16 cellular contexts compared by ENCODE assay signal in genomic region chr5:24530907-24531306, GRCh38.
DNase-seq lines count a peak whose midpoint lies in the region; ATAC-seq and TF ChIP-seq lines count a peak whose summit lies in the region.
"Had no signal": no experiment of that assay in that cellular context is flagged by ENCODE, and none has a peak within 500 bp of the region (broad histone marks: within the 10 kb centered on the region; RNA-seq: fewer than 3 reads in every experiment).

No MANE protein-coding gene starts in this region.

- peak overlapping the region; percentile 36 for H2AFZ ChIP-seq in SU-DHL-6 (ENCODE audit: low read depth, low read length, severe bottlenecking)

- H3K9me2 ChIP-seq in SU-DHL-6 (replicated peaks; ENCODE audit: insufficient read depth, low read length): no peaks in the 10 kb centered on the region

- TF ChIP-seq CTCF in BE2C (IDR thresholded peaks at IDR 0.05; ENCODE audit: low read depth, low read length): peak; percentile 27
- no peak for TF ChIP-seq CTCF in SU-DHL-6 (IDR thresholded peaks at IDR 0.05; ENCODE audit: insufficient read depth, low read length, poor library complexity, severe bottlenecking)
- TF ChIP-seq CTCF in right lobe of liver (IDR thresholded peaks at IDR 0.05): peak in 2 of 4 donors; percentile 14 to 32

- no peaks in the 10 kb centered on the region for H4K20me1 ChIP-seq in SU-DHL-6 (ENCODE audit: low read depth, low read length)
- H4K20me1 ChIP-seq: BLaER1 had no signal

- WGBS in right lobe of liver (ENCODE audit: insufficient coverage, low coverage, low lambda C conversion rate, missing lambda C conversion rate): 87% methylated on average over 1 of the region's 1 CpG

- peaks cover 19% of the 10 kb centered on the region for H3K9me3 Mint-ChIP-seq in activated CD4-positive, alpha-beta memory T cell treated with anti-CD3 and anti-CD28 coated beads for 36 hours
- H3K9me3 Mint-ChIP-seq: CD14-positive monocyte, H9 had no signal

- no peak overlapping the region for H3K4me2 ChIP-seq in SU-DHL-6 (ENCODE audit: low read depth, low read length, poor library complexity, severe bottlenecking)
- H3K4me2 ChIP-seq: A549, BLaER1 had no signal

- H3K27me3 Mint-ChIP-seq in activated CD4-positive, alpha-beta memory T cell treated with anti-CD3 and anti-CD28 coated beads for 36 hours: no peaks in the 10 kb centered on the region
- H3K27me3 Mint-ChIP-seq: CD4-positive, alpha-beta memory T cell had no signal

- POLR2A ChIA-PET in activated CD4-positive, alpha-beta memory T cell treated with anti-CD3 and anti-CD28 coated beads for 36 hours (lab: Charles Lee): no interaction called here

- H3K4me3 Mint-ChIP-seq in activated CD4-positive, alpha-beta memory T cell treated with anti-CD3 and anti-CD28 coated beads for 36 hours: no peak overlapping the region
- H3K4me3 Mint-ChIP-seq: CD14-positive monocyte; CD4-positive, alpha-beta memory T cell; H9 had no signal

- no peak overlapping the region for H3K27ac Mint-ChIP-seq in activated CD4-positive, alpha-beta memory T cell treated with anti-CD3 and anti-CD28 coated beads for 36 hours
- H3K27ac Mint-ChIP-seq: CD14-positive monocyte; CD4-positive, alpha-beta memory T cell; H9 had no signal

- H3K27me3 ChIP-seq in BE2C (no peaks in the 10 kb centered on the region), SU-DHL-6 (ENCODE audit: low read length) (no peaks in the 10 kb centered on the region), right lobe of liver (no peaks in the 10 kb centered on the region)
- H3K27me3 ChIP-seq: BLaER1 had no signal

- no peaks in the 10 kb centered on the region for H3K36me3 Mint-ChIP-seq in activated CD4-positive, alpha-beta memory T cell treated with anti-CD3 and anti-CD28 coated beads for 36 hours
- H3K36me3 Mint-ChIP-seq: CD14-positive monocyte; CD4-positive, alpha-beta memory T cell had no signal

- no peaks in the 10 kb centered on the region for H3K4me1 Mint-ChIP-seq in activated CD4-positive, alpha-beta memory T cell treated with anti-CD3 and anti-CD28 coated beads for 36 hours (ENCODE audit: low read depth)
- H3K4me1 Mint-ChIP-seq: CD14-positive monocyte; CD4-positive, alpha-beta memory T cell; H9 had no signal

- H3K36me3 ChIP-seq in BE2C (no peaks in the 10 kb centered on the region), SU-DHL-6 (ENCODE audit: low read length) (no peaks in the 10 kb centered on the region), right lobe of liver (no peaks in the 10 kb centered on the region)
- H3K36me3 ChIP-seq: BLaER1 had no signal

- H3K9me3 ChIP-seq in BE2C (no peaks in the 10 kb centered on the region), SU-DHL-6 (ENCODE audit: insufficient read depth, low read length) (no peaks in the 10 kb centered on the region), right lobe of liver (no peaks in the 10 kb centered on the region)
- H3K9me3 ChIP-seq: A549, BLaER1 had no signal

- H3K4me3 ChIP-seq in BE2C (ENCODE audit: low read depth, low read length): no peak overlapping the region
- no peak overlapping the region for H3K4me3 ChIP-seq in SU-DHL-6 (ENCODE audit: insufficient read depth, low read length, poor library complexity, severe bottlenecking)
- no peak overlapping the region for H3K4me3 ChIP-seq in right lobe of liver
- H3K4me3 ChIP-seq: A549, BLaER1 had no signal

- CTCF ChIA-PET in activated CD4-positive, alpha-beta memory T cell treated with anti-CD3 and anti-CD28 coated beads for 36 hours (lab: Charles Lee): no interaction called here

- no peak overlapping the region for H3K27ac ChIP-seq in SU-DHL-6 (ENCODE audit: low read depth, low read length)
- no peak overlapping the region for H3K27ac ChIP-seq in right lobe of liver
- H3K27ac ChIP-seq: 22Rv1, A549, BLaER1 had no signal

- DNase-seq in DMS53 (lab: John Stamatoyannopoulos, UW): peak; percentile 29
- DNase-seq in DMS53 treated with DMSO at 0.1 percent for 48 hours (lab: John Stamatoyannopoulos, UW; ENCODE audit: unreplicated experiment): no peak
- no peak for DNase-seq in BE2C
- no peak for DNase-seq in right lobe of liver
- no peak for DNase-seq in stimulated activated CD4-positive, alpha-beta T cell treated with anti-CD3 and anti-CD28 coated beads, Interleukin-12 subunit alpha, Interleukin-12 subunit beta, amount 100 ng/mL, for 4 hours
- no peak for DNase-seq in activated CD4-positive, alpha-beta memory T cell treated with anti-CD3 and anti-CD28 coated beads for 36 hours
- DNase-seq in NCI-H128 (lab: John Stamatoyannopoulos, UW; ENCODE audit: unreplicated experiment): no peak
- DNase-seq: AML-193; Calu3; CD4-positive, alpha-beta memory T cell; H9 had no signal

- intact Hi-C loops in right lobe of liver (cut with DNase I): no loop called here
- intact Hi-C loops in activated CD4-positive, alpha-beta memory T cell treated with anti-CD3 and anti-CD28 coated beads for 36 hours (cut with micrococcal nuclease): no loop called here

- H3K9ac ChIP-seq in SU-DHL-6 (ENCODE audit: low read length): no peak overlapping the region
- H3K9ac ChIP-seq: BLaER1 had no signal

- H3K79me2 ChIP-seq in SU-DHL-6 (ENCODE audit: insufficient read depth, low read length): no peaks in the 10 kb centered on the region

- H3F3A ChIP-seq in SU-DHL-6 (ENCODE audit: insufficient read depth): no peaks in the 10 kb centered on the region

- no peaks in the 10 kb centered on the region for H3K4me1 ChIP-seq in BE2C
- no peaks in the 10 kb centered on the region for H3K4me1 ChIP-seq in right lobe of liver
- H3K4me1 ChIP-seq: A549, BLaER1 had no signal

- peak; percentile 38 to 62 (median 54) for ATAC-seq in right lobe of liver
- ATAC-seq: A549 had no signal

- no peak for TF ChIP-seq POLR2A in right lobe of liver (IDR thresholded peaks at IDR 0.05)
